ENCODE assay signal across 16 cellular contexts in the genomic region with DNA sequence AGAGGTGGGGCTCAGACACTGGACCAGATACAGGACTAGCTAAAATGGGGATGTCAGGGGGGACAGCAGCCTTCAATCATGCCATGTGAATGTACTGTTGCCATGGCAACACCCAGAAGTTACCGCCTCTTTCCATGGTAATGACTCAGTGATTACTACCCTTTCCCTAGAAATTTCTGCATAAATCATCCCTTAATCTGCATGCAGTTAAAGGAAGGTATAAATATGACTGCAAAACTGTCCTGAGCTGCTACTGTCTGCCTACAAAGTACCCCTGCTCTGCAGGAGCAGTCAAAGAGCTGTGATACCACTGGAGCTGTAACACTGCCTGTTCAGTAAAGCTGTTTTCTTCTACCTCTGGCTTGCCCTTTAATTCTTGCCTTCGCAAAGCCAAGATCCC.
A peak's percentile ranks its signal among the peaks of the same experiment; 100 is the strongest.
DNase-seq lines count a peak whose midpoint lies in the region; ATAC-seq, FAIRE-seq and TF ChIP-seq lines count a peak whose summit lies in the region.
"Had no signal": no experiment of that assay in that cellular context is flagged by ENCODE, and none has a peak within 500 bp of the region (broad histone marks: within the 10 kb centered on the region; RNA-seq: fewer than 3 reads in every experiment).

No MANE protein-coding gene starts in this region.

- no peak for TF ChIP-seq EP300 in HepG2 (IDR thresholded peaks at IDR 0.05; ENCODE audit: low read depth in 2 of 2, low read length in 2 of 2)
- TF ChIP-seq EP300 in HepG2 (CRISPR knock-in tag; IDR thresholded peaks at IDR 0.05; ENCODE audit: borderline replicate concordance), result no peak

- BruUV-seq in HepG2 (replicated peaks; lab: Mats Ljungman, UMichigan), result no TSS peak

- no peak for DNase-seq in HepG2 (ENCODE audit: low spot score)
- DNase-seq in right lobe of liver, result no peak
- DNase-seq in WTC11 (ENCODE audit: low spot score), result peak; percentile 33
- DNase-seq in fibroblast of pulmonary artery (ENCODE audit: low read depth), result peak; percentile 8
- DNase-seq in NCI-H2227 (lab: John Stamatoyannopoulos, UW; ENCODE audit: unreplicated experiment), result no peak
- DNase-seq in medulla oblongata (ENCODE audit: extremely low spot score), result no peak
- no peak for DNase-seq in NCI-H2107 treated with DMSO at 0.1 percent for 48 hours (lab: John Stamatoyannopoulos, UW; ENCODE audit: unreplicated experiment)
- DNase-seq in NCI-H1930 (lab: John Stamatoyannopoulos, UW), result no peak
- DNase-seq: activated CD4-positive, alpha-beta T cell treated with anti-CD3 and anti-CD28 coated beads, Interleukin-2, amount 50 U/mL, for 1 hour; BE2C; heart left ventricle; lower lobe of right lung; NCI-H1436; stimulated activated naive B cell treated with anti-CD40 and anti-IgM and Interleukin-4, amounts not matched to agents 10 μg/mL and 1 μg/mL and 100 μg/mL, for 72 hours had no signal

- H3K4me1 ChIP-seq in HepG2 (ENCODE audit: insufficient read depth, low read length) (no peaks in the 10 kb centered on the region), right lobe of liver (no peaks in the 10 kb centered on the region)
- H3K4me1 ChIP-seq: BE2C, heart left ventricle, lower lobe of right lung had no signal

- WGBS in HepG2 (ENCODE audit: low lambda C conversion rate), result 93% methylated on average over 2 of the region's 2 CpGs
- WGBS in right lobe of liver (ENCODE audit: insufficient coverage, low coverage, low lambda C conversion rate, missing lambda C conversion rate), result 94% methylated on average over 2 of the region's 2 CpGs

- no peaks in the 10 kb centered on the region for H3K27me3 ChIP-seq in HepG2 (ENCODE audit: control insufficient read depth in 1 of 2, insufficient read depth in 2 of 2, low read length in 2 of 2)
- no peaks in the 10 kb centered on the region for H3K27me3 ChIP-seq in right lobe of liver
- H3K27me3 ChIP-seq: BE2C, heart left ventricle had no signal

- H3K27ac ChIP-seq in HepG2 (ENCODE audit: extremely low read length, insufficient read depth, low read length) (no peak overlapping the region), right lobe of liver (no peak overlapping the region)
- H3K27ac ChIP-seq: heart left ventricle, lower lobe of right lung had no signal

- peak overlapping the region; percentile 24; the same call in 1 of the 2 replicates for H3K27ac Mint-ChIP-seq in WTC11
- H3K27ac Mint-ChIP-seq: activated naive CD8-positive, alpha-beta T cell; dendritic cell treated with granulocyte-macrophage colony-stimulating factor and Interleukin-4, amounts not matched to agents 40 ng/mL and 50 ng/mL, for 4 days; stimulated activated naive B cell treated with anti-CD40 and anti-IgM and Interleukin-4, amounts not matched to agents 10 μg/mL and 1 μg/mL and 100 μg/mL, for 72 hours had no signal

- no peak for TF ChIP-seq RAD21 in HepG2 (CRISPR knock-in tag; IDR thresholded peaks at IDR 0.05)

- H4K20me1 ChIP-seq in HepG2 (ENCODE audit: insufficient read depth, low read length), result no peaks in the 10 kb centered on the region

- H3K36me3 ChIP-seq in HepG2 (replicated peaks in 1 of 2; ENCODE audit: control insufficient read depth in 1 of 2, insufficient read depth in 2 of 2, low read length in 2 of 2), result 0 out of 5 replicates have a peak, but pooled peaks cover 0 to 5% of the 10 kb centered on the region in 2 experiments
- no peaks in the 10 kb centered on the region for H3K36me3 ChIP-seq in right lobe of liver
- H3K36me3 ChIP-seq: BE2C had no signal

- no peaks in the 10 kb centered on the region; the same call in 1 of the 2 replicates for H3K4me1 Mint-ChIP-seq in WTC11

- H3K9me3 ChIP-seq in HepG2 (ENCODE audit: low read length), result no peaks in the 10 kb centered on the region
- H3K9me3 ChIP-seq in right lobe of liver, result no peaks in the 10 kb centered on the region
- H3K9me3 ChIP-seq: BE2C, heart left ventricle, lower lobe of right lung had no signal

- H3K4me3 Mint-ChIP-seq in WTC11, result no peak overlapping the region
- H3K4me3 Mint-ChIP-seq: activated naive CD8-positive, alpha-beta T cell; dendritic cell treated with granulocyte-macrophage colony-stimulating factor and Interleukin-4, amounts not matched to agents 40 ng/mL and 50 ng/mL, for 4 days; stimulated activated naive B cell treated with anti-CD40 and anti-IgM and Interleukin-4, amounts not matched to agents 10 μg/mL and 1 μg/mL and 100 μg/mL, for 72 hours had no signal

- H3K9ac ChIP-seq in HepG2 (ENCODE audit: insufficient read depth, low read depth, low read length), result no peak overlapping the region

- no peaks in the 10 kb centered on the region for H3K27me3 Mint-ChIP-seq in WTC11 (ENCODE audit: low read depth)
- H3K27me3 Mint-ChIP-seq: activated naive CD8-positive, alpha-beta T cell; dendritic cell treated with granulocyte-macrophage colony-stimulating factor and Interleukin-4, amounts not matched to agents 40 ng/mL and 50 ng/mL, for 4 days; stimulated activated naive B cell treated with anti-CD40 and anti-IgM and Interleukin-4, amounts not matched to agents 10 μg/mL and 1 μg/mL and 100 μg/mL, for 72 hours had no signal

- CTCF ChIA-PET in HepG2 (lab: Yijun Ruan, JAX; ENCODE audit: low intra/inter-chr PET ratio, low total read pairs) (no interaction called here), WTC11 (lab: Charles Lee) (no interaction called here)

- H3K9me3 Mint-ChIP-seq in WTC11, result no peaks in the 10 kb centered on the region
- H3K9me3 Mint-ChIP-seq: dendritic cell treated with granulocyte-macrophage colony-stimulating factor and Interleukin-4, amounts not matched to agents 40 ng/mL and 50 ng/mL, for 4 days; stimulated activated naive B cell treated with anti-CD40 and anti-IgM and Interleukin-4, amounts not matched to agents 10 μg/mL and 1 μg/mL and 100 μg/mL, for 72 hours had no signal

- H2AFZ ChIP-seq in HepG2 (ENCODE audit: low read length), result no peak overlapping the region

- no peak for TF ChIP-seq POLR2A in HepG2 (IDR thresholded peaks at IDR 0.05; ENCODE audit: insufficient read depth in 1 of 2, low read depth in 2 of 2, low read length in 2 of 2)
- no peak for TF ChIP-seq POLR2A in right lobe of liver (IDR thresholded peaks at IDR 0.05)

- no peak overlapping the region for H3K4me2 ChIP-seq in HepG2 (ENCODE audit: low read depth, low read length)

- POLR2A ChIA-PET in HepG2 (lab: Yijun Ruan, JAX) (no interaction called here), WTC11 (lab: Charles Lee) (no interaction called here)

- H3K36me3 Mint-ChIP-seq in WTC11, result peaks cover 6% of the 10 kb centered on the region

- TF ChIP-seq CTCF in HepG2 (CRISPR knock-in tag; IDR thresholded peaks at IDR 0.05) (no peak), right lobe of liver (IDR thresholded peaks at IDR 0.05) (no peak), WTC11 (IDR thresholded peaks at IDR 0.05) (no peak), fibroblast of pulmonary artery (IDR thresholded peaks at IDR 0.05; ENCODE audit: low read length, missing control alignments) (no peak)

- in situ Hi-C loops in HepG2 (cut with HindIII; ENCODE audit: extremely low pct_ligation_motif_present, low pct_unique_long_range_greater_than_20kb), result no loop called here

- no peaks in the 10 kb centered on the region for H3K79me2 ChIP-seq in HepG2 (ENCODE audit: insufficient read depth, low read length)

- ATAC-seq in HepG2 (no peak), right lobe of liver (no peak), WTC11 (peak; percentile 87)
- ATAC-seq: heart left ventricle; lower lobe of right lung; stimulated activated naive B cell treated with anti-CD40 and anti-IgM and Interleukin-4, amounts not matched to agents 10 μg/mL and 1 μg/mL and 100 μg/mL, for 72 hours had no signal

- no peak overlapping the region for H3K4me3 ChIP-seq in HepG2 (replicated peaks in 1 of 3; ENCODE audit: insufficient read depth in 1 of 3, low read depth in 2 of 3, low read length in 3 of 3)
- no peak overlapping the region for H3K4me3 ChIP-seq in right lobe of liver
- H3K4me3 ChIP-seq in fibroblast of pulmonary artery (replicated peaks; ENCODE audit: low read depth, low read length), result no peak overlapping the region
- H3K4me3 ChIP-seq: heart left ventricle, lower lobe of right lung had no signal

- intact Hi-C loops in HepG2 (cut with micrococcal nuclease; ENCODE audit: unreplicated experiment) (no loop called here), right lobe of liver (cut with DNase I) (no loop called here)

- no peak for FAIRE-seq in HepG2 (lab: Jason Lieb, UNC)

TF ChIP-seq in HepG2, 621 proteins besides CTCF, POLR2A, EP300 and RAD21 (continues in another document):
- no peak for TF ChIP-seq AGO2 (optimal IDR thresholded peaks at IDR 0.05; ENCODE audit: low read depth, low read length)
- no peak for TF ChIP-seq SMAD9 (CRISPR knock-in tag; IDR thresholded peaks at IDR 0.05)
- TF ChIP-seq SOX13 (IDR thresholded peaks at IDR 0.05), result no peak
- no peak for TF ChIP-seq SOX13 (CRISPR knock-in tag; conservative IDR thresholded peaks at IDR 0.05 in 1 of 2, IDR thresholded peaks at IDR 0.05 in 1 of 2)
- TF ChIP-seq RFX1 (IDR thresholded peaks at IDR 0.05), result peak; percentile 55; the same call in 1 of the 2 replicates

TF ChIP-seq in WTC11, 78 proteins besides CTCF, POLR2A, EP300 and RAD21:
- TF ChIP-seq, protein P1, sequence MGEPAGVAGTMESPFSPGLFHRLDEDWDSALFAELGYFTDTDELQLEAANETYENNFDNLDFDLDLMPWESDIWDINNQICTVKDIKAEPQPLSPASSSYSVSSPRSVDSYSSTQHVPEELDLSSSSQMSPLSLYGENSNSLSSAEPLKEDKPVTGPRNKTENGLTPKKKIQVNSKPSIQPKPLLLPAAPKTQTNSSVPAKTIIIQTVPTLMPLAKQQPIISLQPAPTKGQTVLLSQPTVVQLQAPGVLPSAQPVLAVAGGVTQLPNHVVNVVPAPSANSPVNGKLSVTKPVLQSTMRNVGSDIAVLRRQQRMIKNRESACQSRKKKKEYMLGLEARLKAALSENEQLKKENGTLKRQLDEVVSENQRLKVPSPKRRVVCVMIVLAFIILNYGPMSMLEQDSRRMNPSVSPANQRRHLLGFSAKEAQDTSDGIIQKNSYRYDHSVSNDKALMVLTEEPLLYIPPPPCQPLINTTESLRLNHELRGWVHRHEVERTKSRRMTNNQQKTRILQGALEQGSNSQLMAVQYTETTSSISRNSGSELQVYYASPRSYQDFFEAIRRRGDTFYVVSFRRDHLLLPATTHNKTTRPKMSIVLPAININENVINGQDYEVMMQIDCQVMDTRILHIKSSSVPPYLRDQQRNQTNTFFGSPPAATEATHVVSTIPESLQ (CRISPR knock-in tag; IDR thresholded peaks at IDR 0.05), result no peak
- TF ChIP-seq MXD4 (CRISPR knock-in tag; IDR thresholded peaks at IDR 0.05; ENCODE audit: borderline replicate concordance) (no peak), NR2C2 (CRISPR knock-in tag; IDR thresholded peaks at IDR 0.05) (no peak), ATF1 (CRISPR knock-in tag; IDR thresholded peaks at IDR 0.05) (no peak)

Comparison
In these comparisons a context has a peak if more than half of its experiments do, and no peak if none do; other contexts are left out.
1. DNase-seq: peak in WTC11 (single experiment) and fibroblast of pulmonary artery (single experiment); none in HepG2 (single experiment), right lobe of liver (0 of 3), NCI-H2227 (single experiment), medulla oblongata (single experiment), NCI-H2107 treated with DMSO at 0.1 percent for 48 hours (single experiment) and NCI-H1930 (0 of 2).